ENCODE assay signal across 8 cellular contexts in genomic region chr10:3067859-3068179, GRCh38. TPM values are rescaled to one million over a fixed set of nuclear protein-coding genes. Genes with fewer than 3 reads are reported as not detected.
DNase-seq lines count a peak whose midpoint lies in the region; ATAC-seq and TF ChIP-seq lines count a peak whose summit lies in the region.

No MANE protein-coding gene starts in this region.

- peak in 2 of 5 donors; percentile 11 to 51 for DNase-seq in CD4-positive, alpha-beta memory T cell
- DNase-seq in MG63 (no peak), dorsolateral prefrontal cortex (no peak), nephron progenitor cell (no peak), NCI-H446 (lab: John Stamatoyannopoulos, UW) (no peak), sciatic nerve (ENCODE audit: low spot score) (no peak)
- DNase-seq in NK-92 treated with Interleukin-12 subunit alpha and Interleukin-12 subunit beta, amount 100 ng/mL, for 24 hours (lab: John Stamatoyannopoulos, UW) = no peak

- peak overlapping the region; percentile 72 for H3K27ac ChIP-seq in CD4-positive, alpha-beta memory T cell (ENCODE audit: low read depth, low read length)
- H3K27ac ChIP-seq in dorsolateral prefrontal cortex = peak overlapping the region in 56 of 59 donors; percentile 11 to 95 (median 85)

- peaks cover 29% of the 10 kb centered on the region for H3K4me1 ChIP-seq in CD4-positive, alpha-beta memory T cell (ENCODE audit: insufficient read depth, low read length)

- POLR2A ChIA-PET in CD4-positive, alpha-beta memory T cell (lab: Charles Lee; ENCODE audit: partially characterized antibody) = interaction anchor here (1.0 to 1.4 kb wide), 4 partner anchors 23 to 105 kb away, joined by 4 to 7 read pairs (median 6); partner anchors contain the start of gene PITRM1

- H3K9me3 Mint-ChIP-seq in CD4-positive, alpha-beta memory T cell = peaks cover 0 to 2% (median 0%) of the 10 kb centered on the region in 8 donors
- H3K9me3 Mint-ChIP-seq in nephron progenitor cell = no peaks in the 10 kb centered on the region

- no peaks in the 10 kb centered on the region for H3K9me3 ChIP-seq in CD4-positive, alpha-beta memory T cell (ENCODE audit: control insufficient read depth in 1 of 2, low read length in 2 of 2)
- H3K9me3 ChIP-seq in MG63 = no peaks in the 10 kb centered on the region

- H3K4me1 Mint-ChIP-seq in CD4-positive, alpha-beta memory T cell = peaks cover 18 to 44% (median 34%) of the 10 kb centered on the region in 4 donors
- H3K4me1 Mint-ChIP-seq in nephron progenitor cell = peaks cover 15% of the 10 kb centered on the region

- peaks cover 8 to 16% of the 10 kb centered on the region in 2 donors for H3K36me3 Mint-ChIP-seq in CD4-positive, alpha-beta memory T cell
- peaks cover 24% of the 10 kb centered on the region for H3K36me3 Mint-ChIP-seq in nephron progenitor cell (ENCODE audit: low read depth)

- peaks cover 0 to 1% of the 10 kb centered on the region in 2 donors for H3K27me3 Mint-ChIP-seq in CD4-positive, alpha-beta memory T cell
- peaks cover 45% of the 10 kb centered on the region for H3K27me3 Mint-ChIP-seq in nephron progenitor cell (ENCODE audit: low read depth, poor library complexity)

- no peaks in the 10 kb centered on the region for H3K36me3 ChIP-seq in CD4-positive, alpha-beta memory T cell (ENCODE audit: insufficient read depth, low read length)
- peaks cover 33% of the 10 kb centered on the region for H3K36me3 ChIP-seq in MG63

- CTCF ChIA-PET in CD4-positive, alpha-beta memory T cell (lab: Charles Lee; ENCODE audit: partially characterized antibody) = no interaction called here

- H3K4me3 Mint-ChIP-seq in CD4-positive, alpha-beta memory T cell = peak overlapping the region; percentile 88 to 95 (median 90)
- peak overlapping the region; percentile 83 for H3K4me3 Mint-ChIP-seq in nephron progenitor cell

- peak overlapping the region; percentile 51 to 87 (median 72) for H3K27ac Mint-ChIP-seq in CD4-positive, alpha-beta memory T cell
- no peak overlapping the region for H3K27ac Mint-ChIP-seq in nephron progenitor cell

- ATAC-seq in GM19455 (IDR thresholded peaks at IDR 0.05; ENCODE audit: unreplicated experiment) = peak; percentile 3
- no peak for ATAC-seq in sciatic nerve

- no peaks in the 10 kb centered on the region for H3K27me3 ChIP-seq in CD4-positive, alpha-beta memory T cell (ENCODE audit: insufficient read depth, low read length)
- H3K27me3 ChIP-seq in MG63 (no peaks in the 10 kb centered on the region), dorsolateral prefrontal cortex (peaks cover 0 to 18% (median 0%) of the 10 kb centered on the region in 45 donors)

- TF ChIP-seq CTCF in dorsolateral prefrontal cortex (IDR thresholded peaks at IDR 0.05 in 54 of 56, conservative IDR thresholded peaks at IDR 0.05 in 2 of 56; ENCODE audit: low read depth in 1 of 56, partially characterized antibody in 56 of 56) (no peak), nephron progenitor cell (IDR thresholded peaks at IDR 0.05) (no peak)

- H3K4me3 ChIP-seq in CD4-positive, alpha-beta memory T cell (ENCODE audit: low read length in 2 of 2) = peak overlapping the region; percentile 69 to 75
- H3K4me3 ChIP-seq in MG63 = peak overlapping the region; percentile 92
- H3K4me3 ChIP-seq in dorsolateral prefrontal cortex = peak overlapping the region; percentile 54 to 87 (median 77)

- intact Hi-C loops in CD4-positive, alpha-beta memory T cell (cut with micrococcal nuclease) = loop anchor here (1.0 kb wide), 2 partner anchors 27 to 104 kb away; partner anchors contain the start of gene PITRM1
- intact Hi-C loops in dorsolateral prefrontal cortex (cut with DNase I) = no loop called here
- intact Hi-C loops in sciatic nerve (cut with DNase I) = no loop called here

RNA-seq across cellular contexts. Expression of gene PFKP, which starts 0.5 kb away (rescaled TPM):
- 10 to 100 TPM; 83.2 to 83.6 TPM for total RNA-seq in CD4-positive, alpha-beta memory T cell
- 10 to 100 TPM; 62.4 to 63.1 TPM for polyA plus RNA-seq in CD4-positive, alpha-beta memory T cell
- total RNA-seq in MG63 (2014; rRNA removed; shearing (Covaris generic); ENCODE audit: low replicate concordance) = 121 and 183 TPM in 2 replicates
- 100 to 1,000 TPM; 129 to 619 (median 286) TPM for total RNA-seq in dorsolateral prefrontal cortex
- 41.3 TPM for total RNA-seq in sciatic nerve
